In genomic region chr5:139961435-139962157, GRCh38 we compare ENCODE assay signal across 15 cellular contexts.
DNase-seq lines count a peak whose midpoint lies in the region; ATAC-seq and TF ChIP-seq lines count a peak whose summit lies in the region.
"Had no signal": no experiment of that assay in that cellular context is flagged by ENCODE, and none has a peak within 500 bp of the region (broad histone marks: within the 10 kb centered on the region; RNA-seq: fewer than 3 reads in every experiment).

No MANE protein-coding gene starts in this region.

- no peak overlapping the region for H3K4me3 ChIP-seq in foreskin fibroblast (ENCODE audit: low read depth in 1 of 2, low read length in 2 of 2)
- H3K4me3 ChIP-seq: BLaER1 had no signal

- no peaks in the 10 kb centered on the region for H3K36me3 Mint-ChIP-seq in mesothelial cell of epicardium

- H3K27me3 Mint-ChIP-seq in mesothelial cell of epicardium (ENCODE audit: low read depth), result peaks cover 49% of the 10 kb centered on the region

- DNase-seq in GM13976 (ENCODE audit: low spot score) (peak; percentile 44), foreskin fibroblast (peak; percentile 10 to 38), NCI-H1694 (lab: John Stamatoyannopoulos, UW) (no peak), OCI-M1 (lab: John Stamatoyannopoulos, UW) (no peak), mesothelial cell of epicardium (ENCODE audit: low spot score in 2 of 2, unreplicated experiment in 2 of 2) (no peak)
- DNase-seq: activated CD4-positive, CD25-positive, alpha-beta regulatory T cell treated with anti-CD3 and anti-CD28 coated beads, Interleukin-2, amount 50 U/mL, for 72 hours; left cardiac atrium; MV-4-11; NCI-H526 treated with DMSO at 0.1 percent for 48 hours; SK-N-SH; stimulated activated CD4-positive, alpha-beta T cell treated with anti-CD3 and anti-CD28 coated beads, Interleukin-4, amount 100 ng/mL, for 1 hour had no signal

- TF ChIP-seq CTCF in GM13976 (IDR thresholded peaks at IDR 0.05; ENCODE audit: borderline replicate concordance, control extremely low read depth, extremely low read depth, insufficient read depth, missing control alignments) (no peak), foreskin fibroblast (IDR thresholded peaks at IDR 0.05; ENCODE audit: low read depth, low read length) (no peak), mesothelial cell of epicardium (IDR thresholded peaks at IDR 0.05; ENCODE audit: unreplicated experiment) (no peak)

- peak; percentile 49 for ATAC-seq in GM21737 (IDR thresholded peaks at IDR 0.05; ENCODE audit: unreplicated experiment)
- peak; percentile 41 for ATAC-seq in HG03342 (IDR thresholded peaks at IDR 0.05; ENCODE audit: unreplicated experiment)
- no peak for ATAC-seq in HG03097 (IDR thresholded peaks at IDR 0.05; ENCODE audit: low FRiP score, unreplicated experiment)

- H3K4me3 Mint-ChIP-seq in mesothelial cell of epicardium, result no peak overlapping the region

- no peaks in the 10 kb centered on the region for H3K4me1 Mint-ChIP-seq in mesothelial cell of epicardium

- no peak overlapping the region for H3K27ac Mint-ChIP-seq in mesothelial cell of epicardium

- in situ Hi-C loops in GM13976 (cut with MboI; ENCODE audit: low sequenced_read_pairs, unreplicated experiment), result no loop called here

- H3K9me3 Mint-ChIP-seq in mesothelial cell of epicardium, result no peaks in the 10 kb centered on the region

Comparison
In these comparisons a context has a peak if more than half of its experiments do, and no peak if none do; other contexts are left out.
1. DNase-seq: peak in GM13976 (single experiment) and foreskin fibroblast (2 of 2); none in NCI-H1694 (single experiment), OCI-M1 (single experiment) and mesothelial cell of epicardium (0 of 2).